36 cellular contexts compared by ENCODE assay signal in the genomic region with DNA sequence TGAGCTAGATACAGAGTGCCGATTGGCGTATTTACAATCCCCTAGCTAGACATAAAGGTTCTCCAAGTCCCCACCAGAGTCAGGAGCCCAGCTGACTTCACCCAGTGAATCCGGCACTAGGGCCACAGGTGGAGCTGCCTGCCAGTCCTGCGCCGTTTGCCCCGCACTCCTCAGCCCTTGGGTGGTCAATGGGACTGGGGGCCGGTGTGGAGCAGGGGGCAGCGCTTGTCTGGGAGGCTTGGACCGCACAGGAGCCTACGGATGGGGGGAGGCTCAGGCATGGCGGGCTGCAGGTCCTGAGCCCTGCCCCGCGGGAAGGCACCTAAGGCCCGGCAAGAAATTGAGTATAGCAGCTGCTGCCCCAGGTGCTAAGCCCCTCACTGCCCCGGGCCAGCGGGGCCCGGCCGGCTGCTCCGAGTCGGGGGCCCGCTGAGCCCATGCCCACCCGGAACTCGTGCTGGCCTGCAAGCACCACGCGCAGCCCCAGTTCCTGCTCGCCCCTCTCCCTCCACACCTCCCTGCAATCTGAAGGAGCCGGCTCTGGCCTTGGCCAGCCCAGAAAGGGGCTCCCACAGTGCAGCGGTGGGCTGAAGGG.
DNase-seq lines count a peak whose midpoint lies in the region; ATAC-seq, FAIRE-seq and TF ChIP-seq lines count a peak whose summit lies in the region.
"Had no signal": no experiment of that assay in that cellular context is flagged by ENCODE, and none has a peak within 500 bp of the region (broad histone marks: within the 10 kb centered on the region; RNA-seq: fewer than 3 reads in every experiment).

No MANE protein-coding gene starts in this region.

- H3K27me3 Mint-ChIP-seq in chondrocyte (ENCODE audit: low read depth) = no peaks in the 10 kb centered on the region
- H3K27me3 Mint-ChIP-seq: B cell; CD4-positive, alpha-beta memory T cell; CD4-positive, alpha-beta T cell; CD4-positive, CD25-positive, alpha-beta regulatory T cell; CD8-positive, alpha-beta memory T cell had no signal

- no peaks in the 10 kb centered on the region for H3K9me3 Mint-ChIP-seq in chondrocyte (ENCODE audit: low read depth)

- H3K36me3 ChIP-seq in kidney (ENCODE audit: control insufficient read depth in 1 of 2, insufficient read depth in 2 of 2, low read length in 2 of 2) = no peaks in the 10 kb centered on the region
- H3K36me3 ChIP-seq in lower lobe of right lung = no peaks in the 10 kb centered on the region
- no peaks in the 10 kb centered on the region for H3K36me3 ChIP-seq in testis (ENCODE audit: low read depth, missing control alignments)
- H3K36me3 ChIP-seq in vagina = no peaks in the 10 kb centered on the region
- H3K36me3 ChIP-seq: BE2C; BLaER1; BLaER1 treated with 17β-estradiol and CSF1 and Interleukin-3, amounts not matched to agents 10 nM and 100 nM had no signal

- FAIRE-seq in kidney (lab: Jason Lieb, UNC) = no peak
- FAIRE-seq: A549, D721Med had no signal

- TF ChIP-seq CTCF in chondrocyte (IDR thresholded peaks at IDR 0.05) (no peak), kidney (IDR thresholded peaks at IDR 0.05; ENCODE audit: borderline replicate concordance, extremely low read depth, insufficient read depth) (no peak), lower lobe of right lung (IDR thresholded peaks at IDR 0.05) (no peak), testis (IDR thresholded peaks at IDR 0.05) (no peak), vagina (IDR thresholded peaks at IDR 0.05) (no peak)

- no peaks in the 10 kb centered on the region for H3K36me3 Mint-ChIP-seq in chondrocyte (ENCODE audit: low read depth)
- H3K36me3 Mint-ChIP-seq: CD14-positive monocyte; CD4-positive, alpha-beta memory T cell; CD4-positive, CD25-positive, alpha-beta regulatory T cell; CD8-positive, alpha-beta memory T cell; CD8-positive, alpha-beta T cell had no signal

- ATAC-seq in lower lobe of right lung = no peak
- ATAC-seq: A549; CD8-positive, alpha-beta T cell had no signal

- H3K27ac ChIP-seq in kidney (ENCODE audit: low read depth in 2 of 2, low read length in 2 of 2) (no peak overlapping the region), lower lobe of right lung (no peak overlapping the region), testis (no peak overlapping the region), vagina (no peak overlapping the region)
- H3K27ac ChIP-seq: 22Rv1; A549; BLaER1; BLaER1 treated with 17β-estradiol and CSF1 and Interleukin-3, amounts not matched to agents 10 nM and 100 nM; C4-2B had no signal

- H3K27ac Mint-ChIP-seq in chondrocyte (ENCODE audit: unreplicated experiment) = no peak overlapping the region
- H3K27ac Mint-ChIP-seq: B cell; CD14-positive monocyte; CD4-positive, alpha-beta memory T cell; CD4-positive, alpha-beta T cell; CD4-positive, CD25-positive, alpha-beta regulatory T cell; CD8-positive, alpha-beta memory T cell; CD8-positive, alpha-beta T cell had no signal

- H3K4me1 Mint-ChIP-seq in chondrocyte (ENCODE audit: low read depth) = peaks cover 12% of the 10 kb centered on the region
- H3K4me1 Mint-ChIP-seq: B cell; CD14-positive monocyte; CD4-positive, alpha-beta memory T cell; CD4-positive, CD25-positive, alpha-beta regulatory T cell; CD8-positive, alpha-beta memory T cell had no signal

- no peaks in the 10 kb centered on the region for H3K4me1 ChIP-seq in kidney (ENCODE audit: control insufficient read depth in 1 of 2, insufficient read depth in 1 of 2, low read depth in 1 of 2, low read length in 2 of 2)
- no peaks in the 10 kb centered on the region for H3K4me1 ChIP-seq in lower lobe of right lung
- H3K4me1 ChIP-seq in testis = no peaks in the 10 kb centered on the region
- H3K4me1 ChIP-seq in vagina = no peaks in the 10 kb centered on the region
- H3K4me1 ChIP-seq: A549; BE2C; BLaER1; BLaER1 treated with 17β-estradiol and CSF1 and Interleukin-3, amounts not matched to agents 10 nM and 100 nM; Caco-2 had no signal

- H3K9me3 ChIP-seq in kidney (ENCODE audit: control insufficient read depth in 1 of 2, low read length in 2 of 2) = no peaks in the 10 kb centered on the region
- no peaks in the 10 kb centered on the region for H3K9me3 ChIP-seq in lower lobe of right lung
- H3K9me3 ChIP-seq in testis = no peaks in the 10 kb centered on the region
- H3K9me3 ChIP-seq in vagina = no peaks in the 10 kb centered on the region
- H3K9me3 ChIP-seq: A549, BE2C, Caco-2 had no signal

- WGBS in testis, 2 donors = 74 to 85% methylated on average over 17 to 27 of the region's 28 CpGs

- peak; percentile 84 for DNase-seq in chondrocyte (ENCODE audit: low spot score)
- DNase-seq in kidney = peak; percentile 67
- DNase-seq in lower lobe of right lung = peak; percentile 39
- peak; percentile 30 for DNase-seq in testis
- DNase-seq in Kasumi-1 (lab: John Stamatoyannopoulos, UW) = no peak
- DNase-seq in vagina (ENCODE audit: extremely low spot score in 2 of 2) = no peak
- no peak for DNase-seq in HuH-7.5 (ENCODE audit: low spot score)
- DNase-seq in HUDEP-2 (lab: John Stamatoyannopoulos, UW; ENCODE audit: unreplicated experiment in 76 of 76) = no peak
- DNase-seq: 8988T; ACHN; AML-193; BE2C; C1 segment of cervical spinal cord; Caco-2; Calu3; CD4-positive, alpha-beta memory T cell; CD4-positive, alpha-beta T cell; CD4-positive, CD25-positive, alpha-beta regulatory T cell; CD8-positive, alpha-beta T cell; COR-L47; DMS 273 treated with DMSO at 0.1 percent for 48 hours; DMS153; DMS53; DMS79; DMS79 treated with DMSO at 0.1 percent for 48 hours; DND-41; EL had no signal

- H3K9ac ChIP-seq in kidney (ENCODE audit: low read length in 2 of 2) = no peak overlapping the region
- H3K9ac ChIP-seq: BLaER1; BLaER1 treated with 17β-estradiol and CSF1 and Interleukin-3, amounts not matched to agents 10 nM and 100 nM had no signal

- intact Hi-C loops in kidney (cut with DNase I) = no loop called here
- intact Hi-C loops in lower lobe of right lung (cut with DNase I) = no loop called here
- intact Hi-C loops in testis (cut with DNase I; ENCODE audit: low total_unique reads) = no loop called here
- intact Hi-C loops in vagina (cut with DNase I) = no loop called here

- no peaks in the 10 kb centered on the region for H3K27me3 ChIP-seq in lower lobe of right lung (ENCODE audit: low read depth)
- H3K27me3 ChIP-seq in testis = no peaks in the 10 kb centered on the region
- H3K27me3 ChIP-seq in vagina = no peaks in the 10 kb centered on the region
- H3K27me3 ChIP-seq: BE2C; BLaER1; BLaER1 treated with 17β-estradiol and CSF1 and Interleukin-3, amounts not matched to agents 10 nM and 100 nM had no signal

- no peak overlapping the region for H3K4me3 ChIP-seq in kidney (ENCODE audit: low read length in 2 of 2)
- H3K4me3 ChIP-seq in lower lobe of right lung = no peak overlapping the region
- peak overlapping the region in 1 of 2 donors; percentile 46 for H3K4me3 ChIP-seq in testis
- H3K4me3 ChIP-seq in vagina = no peak overlapping the region
- H3K4me3 ChIP-seq: A549; BLaER1; BLaER1 treated with 17β-estradiol and CSF1 and Interleukin-3, amounts not matched to agents 10 nM and 100 nM had no signal

- TF ChIP-seq POLR2A in testis (IDR thresholded peaks at IDR 0.05) (no peak), vagina (IDR thresholded peaks at IDR 0.05) (no peak)

- H3K4me3 Mint-ChIP-seq in chondrocyte (ENCODE audit: unreplicated experiment) = no peak overlapping the region
- H3K4me3 Mint-ChIP-seq: B cell; CD14-positive monocyte; CD4-positive, alpha-beta memory T cell; CD4-positive, alpha-beta T cell; CD4-positive, CD25-positive, alpha-beta regulatory T cell; CD8-positive, alpha-beta memory T cell; CD8-positive, alpha-beta T cell had no signal

Comparison
In these comparisons a context has a peak if more than half of its experiments do, and no peak if none do; other contexts are left out.
1. DNase-seq: peak in chondrocyte (single experiment), kidney (single experiment), lower lobe of right lung (single experiment) and testis (single experiment); none in Kasumi-1 (0 of 2), vagina (0 of 2), HuH-7.5 (single experiment) and HUDEP-2 (0 of 76).